Comparison of ENCODE assay signal across 27 cellular contexts in the genomic region with DNA sequence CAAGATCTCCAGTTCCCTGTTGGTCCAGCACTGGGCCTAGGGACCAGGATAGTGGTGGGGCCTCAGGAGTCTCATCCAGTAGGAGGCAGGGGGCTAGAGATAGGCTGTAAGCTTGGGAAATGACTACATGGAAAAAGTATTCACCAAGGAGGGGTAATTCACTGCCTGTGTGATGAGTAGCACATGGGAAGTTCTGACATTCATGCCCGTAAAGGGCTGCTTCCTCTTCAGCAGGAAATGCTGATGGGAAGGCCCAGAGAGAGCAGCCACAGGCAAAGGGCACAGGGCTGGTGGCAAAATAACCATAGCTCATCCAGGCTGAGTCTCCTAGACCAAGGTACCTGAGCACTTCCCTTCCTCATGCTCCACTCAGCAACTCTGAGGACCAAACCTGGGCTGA. TPM values are rescaled to one million over a fixed set of nuclear protein-coding genes. Genes with fewer than 3 reads are reported as not detected.
DNase-seq lines count a peak whose midpoint lies in the region; ATAC-seq and TF ChIP-seq lines count a peak whose summit lies in the region.
"Had no signal": no experiment of that assay in that cellular context is flagged by ENCODE, and none has a peak within 500 bp of the region (broad histone marks: within the 10 kb centered on the region; RNA-seq: fewer than 3 reads in every experiment).

No MANE protein-coding gene starts in this region.

- H4K20me1 ChIP-seq in PC-3 (ENCODE audit: low read length), result no peaks in the 10 kb centered on the region

- H4K5ac ChIP-seq in mesendoderm (ENCODE audit: low read length), result no peak overlapping the region

- H3F3A ChIP-seq in PC-3 (ENCODE audit: low read length, unreplicated experiment), result no peaks in the 10 kb centered on the region

- no peaks in the 10 kb centered on the region for H3K9me3 ChIP-seq in PC-3 (ENCODE audit: low read length)
- no peaks in the 10 kb centered on the region for H3K9me3 ChIP-seq in gastroesophageal sphincter
- H3K9me3 ChIP-seq in esophagus muscularis mucosa, result no peaks in the 10 kb centered on the region
- H3K9me3 ChIP-seq: upper lobe of left lung had no signal

- H2BK5ac ChIP-seq in mesendoderm (ENCODE audit: low read length), result no peak overlapping the region

- H3K18ac ChIP-seq in mesendoderm (ENCODE audit: low read length), result no peak overlapping the region

- no peak for TF ChIP-seq POLR2A in gastroesophageal sphincter (IDR thresholded peaks at IDR 0.05)
- no peak for TF ChIP-seq POLR2A in esophagus muscularis mucosa (IDR thresholded peaks at IDR 0.05; ENCODE audit: low read depth)

- WGBS in mesendoderm (ENCODE audit: extremely low coverage, insufficient coverage, low lambda C conversion rate), result no CpG with 5 or more reads among the region's 1 CpG
- 57% methylated on average over 1 of the region's 1 CpG; no CpG with 5 or more reads in 1 of the 2 donors for whole genome bisulfite sequencing in gastroesophageal sphincter (ENCODE audit: low coverage in 1 of 2), 2 donors
- 73% methylated on average over 1 of the region's 1 CpG for WGBS in esophagus muscularis mucosa

- H3K4me3 ChIP-seq in PC-3 (ENCODE audit: low read length), result no peak overlapping the region
- H3K4me3 ChIP-seq in choroid plexus epithelial cell (ENCODE audit: low read depth, low read length), result no peak overlapping the region
- no peak overlapping the region for H3K4me3 ChIP-seq in mesendoderm (ENCODE audit: low read length)
- no peak overlapping the region for H3K4me3 ChIP-seq in gastroesophageal sphincter
- H3K4me3 ChIP-seq in coronary artery, result no peak overlapping the region
- no peak overlapping the region for H3K4me3 ChIP-seq in esophagus muscularis mucosa
- H3K4me3 ChIP-seq: upper lobe of left lung had no signal

- no peak overlapping the region for H2BK120ac ChIP-seq in mesendoderm (ENCODE audit: low read depth, low read length)

- TF ChIP-seq CTCF in PC-3 (conservative IDR thresholded peaks at IDR 0.05; ENCODE audit: low read depth, low read length), result no peak
- TF ChIP-seq CTCF in choroid plexus epithelial cell (conservative IDR thresholded peaks at IDR 0.05; ENCODE audit: low read depth, low read length), result no peak
- TF ChIP-seq CTCF in gastroesophageal sphincter (IDR thresholded peaks at IDR 0.05), result no peak
- TF ChIP-seq CTCF in coronary artery (IDR thresholded peaks at IDR 0.05), result no peak
- TF ChIP-seq CTCF in esophagus muscularis mucosa (IDR thresholded peaks at IDR 0.05), result no peak

- no peaks in the 10 kb centered on the region for H3K9me2 ChIP-seq in PC-3 (replicated peaks; ENCODE audit: low read length)

- H3K56ac ChIP-seq in mesendoderm (ENCODE audit: low read length), result no peak overlapping the region

- BruUV-seq in PC-3 (replicated peaks; lab: Mats Ljungman, UMichigan), result no TSS peak

- no peak overlapping the region for H3K4ac ChIP-seq in mesendoderm (ENCODE audit: low read depth, low read length)

- H2AK5ac ChIP-seq in mesendoderm (ENCODE audit: low read length), result no peak overlapping the region

- no peak for TF ChIP-seq EP300 in gastroesophageal sphincter (IDR thresholded peaks at IDR 0.05)
- TF ChIP-seq EP300 in esophagus muscularis mucosa (IDR thresholded peaks at IDR 0.05), result no peak

- no peaks in the 10 kb centered on the region for H3K79me1 ChIP-seq in mesendoderm (ENCODE audit: low read length)

- no peak; the same call in 1 of the 2 replicates for ATAC-seq in PC-3
- ATAC-seq in gastroesophageal sphincter, result no peak
- ATAC-seq in GM18907 (IDR thresholded peaks at IDR 0.05; ENCODE audit: unreplicated experiment), result no peak
- ATAC-seq: left ventricle myocardium superior; stimulated activated effector memory CD8-positive, alpha-beta T cell treated with anti-CD3 and anti-CD28 coated beads, Interleukin-12 subunit alpha, Interleukin-12 subunit beta, amount 100 ng/mL, for 72 hours had no signal

- H3K79me2 ChIP-seq in PC-3 (ENCODE audit: low read length), result no peaks in the 10 kb centered on the region
- H3K79me2 ChIP-seq in mesendoderm (ENCODE audit: control insufficient read depth, insufficient read depth, low read length), result no peaks in the 10 kb centered on the region

- H3K23ac ChIP-seq in mesendoderm (ENCODE audit: low read length), result no peak overlapping the region

- H3K4me2 ChIP-seq in PC-3 (ENCODE audit: low read length) (no peak overlapping the region), mesendoderm (ENCODE audit: low read length) (no peak overlapping the region)

- H3K27me3 ChIP-seq in PC-3 (ENCODE audit: low read length) (no peaks in the 10 kb centered on the region), mesendoderm (ENCODE audit: insufficient read depth, low read length, poor library complexity) (no peaks in the 10 kb centered on the region), gastroesophageal sphincter (no peaks in the 10 kb centered on the region), esophagus muscularis mucosa (no peaks in the 10 kb centered on the region)
- H3K27me3 ChIP-seq: upper lobe of left lung had no signal

- H3K4me1 ChIP-seq in PC-3 (ENCODE audit: insufficient read depth, low read length) (no peaks in the 10 kb centered on the region), mesendoderm (ENCODE audit: control insufficient read depth, low read depth, low read length) (no peaks in the 10 kb centered on the region), gastroesophageal sphincter (no peaks in the 10 kb centered on the region), esophagus muscularis mucosa (no peaks in the 10 kb centered on the region)
- H3K4me1 ChIP-seq: upper lobe of left lung had no signal

- POLR2A ChIA-PET in PC-3 (lab: Charles Lee; ENCODE audit: unreplicated experiment), result no interaction called here

- H3K36me3 ChIP-seq in PC-3 (ENCODE audit: low read depth, low read length) (no peaks in the 10 kb centered on the region), mesendoderm (ENCODE audit: control insufficient read depth, insufficient read depth, low read length) (no peaks in the 10 kb centered on the region), gastroesophageal sphincter (no peaks in the 10 kb centered on the region), esophagus muscularis mucosa (peaks cover 0 to 7% (median 0%) of the 10 kb centered on the region in 4 donors)
- H3K36me3 ChIP-seq: upper lobe of left lung, WERI-Rb-1 had no signal

- H3K9ac ChIP-seq in PC-3 (ENCODE audit: low read length) (no peak overlapping the region), mesendoderm (ENCODE audit: low read length) (no peak overlapping the region)

- H4K8ac ChIP-seq in mesendoderm (ENCODE audit: low read depth, low read length), result no peak overlapping the region

- no peak overlapping the region for H2BK15ac ChIP-seq in mesendoderm (replicated peaks; ENCODE audit: low read depth)

- no peak overlapping the region for H2AFZ ChIP-seq in PC-3 (ENCODE audit: low read length)

- CTCF ChIA-PET in PC-3 (lab: Charles Lee), result no interaction called here

- H3K27ac ChIP-seq in PC-3 (ENCODE audit: low read length) (no peak overlapping the region), mesendoderm (ENCODE audit: low read depth, low read length) (no peak overlapping the region), gastroesophageal sphincter (no peak overlapping the region), coronary artery (no peak overlapping the region), esophagus muscularis mucosa (replicated peaks in 1 of 4) (no peak overlapping the region)
- H3K27ac ChIP-seq: upper lobe of left lung, WERI-Rb-1 had no signal

- intact Hi-C loops in PC-3 (cut with micrococcal nuclease), result no loop called here
- intact Hi-C loops in esophagus muscularis mucosa (cut with DNase I), result no loop called here

- DNase-seq in EL (peak; percentile 78), PC-3 (peak; percentile 11), choroid plexus epithelial cell (ENCODE audit: low read depth) (peak; percentile 14), mesendoderm (peak; percentile 30), coronary artery (ENCODE audit: low spot score) (no peak), esophagus muscularis mucosa (ENCODE audit: extremely low spot score) (no peak)
- DNase-seq: activated CD4-positive, alpha-beta T cell treated with anti-CD3 and anti-CD28 coated beads for 4 hours; activated effector memory CD4-positive, alpha-beta T cell treated with anti-CD3 and anti-CD28 coated beads, Interleukin-2, amount 50 U/mL, for 16 hours; C1 segment of cervical spinal cord; cerebellar nuclear complex; effector CD4-positive, alpha-beta T cell; erythroblast; Kasumi-1; left ventricle myocardium superior; naive B cell; NCI-H1436 treated with DMSO at 0.1 percent for 48 hours; NCI-H345; NCI-H69; SIG-M5; upper lobe of left lung; WERI-Rb-1 had no signal

RNA-seq across cellular contexts. Expression of a gene that starts 23.1 kb away (rescaled TPM):
- total RNA-seq in PC-3 (2014; rRNA removed), result not detected in 2 replicates
- 0.10 TPM for polyA plus RNA-seq in mesendoderm (2013, experiment 1 of 2)
- polyA plus RNA-seq in mesendoderm (2013, experiment 2 of 2), result 0.14 TPM
- 10 to 100 TPM in 2 of 4 donors, 1 to 10 TPM in 2; 4.6 to 11.5 (median 10.1) TPM for total RNA-seq in gastroesophageal sphincter
- total RNA-seq in esophagus muscularis mucosa, result 1 to 10 TPM; 2.5 to 7.6 (median 5.3) TPM
- total RNA-seq: activated CD8-positive, alpha-beta memory T cell treated with anti-CD3 and anti-CD28 coated beads for 36 hours; fibroblast of villous mesenchyme; pulmonary artery endothelial cell had no signal

Comparison
In these comparisons a context has a peak if more than half of its experiments do, and no peak if none do; other contexts are left out.
1. DNase-seq: peak in EL (single experiment), PC-3 (single experiment), choroid plexus epithelial cell (single experiment) and mesendoderm (single experiment); none in coronary artery (single experiment) and esophagus muscularis mucosa (single experiment).